6 cellular contexts compared by ENCODE assay signal in genomic region chr19:5621945-5622464, GRCh38. TPM values are rescaled to one million over a fixed set of nuclear protein-coding genes. Genes with fewer than 3 reads are reported as not detected.
DNase-seq lines count a peak whose midpoint lies in the region; ATAC-seq and TF ChIP-seq lines count a peak whose summit lies in the region.

No MANE protein-coding gene starts in this region.

- H3K27me3 Mint-ChIP-seq in activated CD4-positive, alpha-beta T cell treated with anti-CD3 and anti-CD28 coated beads, Interleukin-2, amount 10 ng/mL, durations not matched to agents 24 days and 14 days = peaks cover 3% of the 10 kb centered on the region

- peak overlapping the region; percentile 98 for H3K4me3 ChIP-seq in right atrium auricular region
- peak overlapping the region; percentile 98 to 100 (median 100) for H3K4me3 ChIP-seq in stomach

- H3K4me3 Mint-ChIP-seq in activated CD4-positive, alpha-beta T cell treated with anti-CD3 and anti-CD28 coated beads, Interleukin-2, amount 10 ng/mL, durations not matched to agents 24 days and 14 days = peak overlapping the region; percentile 100

- peak overlapping the region; percentile 97 to 98 for H3K27ac ChIP-seq in right atrium auricular region
- peak overlapping the region; percentile 90 to 98 (median 95) for H3K27ac ChIP-seq in stomach

- H3K27me3 ChIP-seq in right atrium auricular region (no peaks in the 10 kb centered on the region), stomach (no peaks in the 10 kb centered on the region)

- H3K9me3 ChIP-seq in right atrium auricular region = no peaks in the 10 kb centered on the region
- no peaks in the 10 kb centered on the region for H3K9me3 ChIP-seq in stomach

- peaks cover 53% of the 10 kb centered on the region for H3K4me1 Mint-ChIP-seq in activated CD4-positive, alpha-beta T cell treated with anti-CD3 and anti-CD28 coated beads, Interleukin-2, amount 10 ng/mL, durations not matched to agents 24 days and 14 days

- no peak for ATAC-seq in GM18870 (IDR thresholded peaks at IDR 0.05; ENCODE audit: unreplicated experiment)

- WGBS in stomach, 5 donors = 0 to 1% (median 0%) methylated on average over 30 to 35 of the region's 35 CpGs

- no peak for TF ChIP-seq POLR2A in stomach (IDR thresholded peaks at IDR 0.05)

- peaks cover 4% of the 10 kb centered on the region for H3K9me3 Mint-ChIP-seq in activated CD4-positive, alpha-beta T cell treated with anti-CD3 and anti-CD28 coated beads, Interleukin-2, amount 10 ng/mL, durations not matched to agents 24 days and 14 days

- TF ChIP-seq EP300 in stomach (IDR thresholded peaks at IDR 0.05) = no peak

- H3K4me1 ChIP-seq in right atrium auricular region (peaks cover 0 to 64% of the 10 kb centered on the region in 2 donors), stomach (peaks cover 48 to 76% (median 66%) of the 10 kb centered on the region in 4 donors)

- TF ChIP-seq CTCF in right atrium auricular region (IDR thresholded peaks at IDR 0.05) = no peak
- TF ChIP-seq CTCF in stomach (IDR thresholded peaks at IDR 0.05) = no peak

- H3K36me3 Mint-ChIP-seq in activated CD4-positive, alpha-beta T cell treated with anti-CD3 and anti-CD28 coated beads, Interleukin-2, amount 10 ng/mL, durations not matched to agents 24 days and 14 days (ENCODE audit: low read depth) = peaks cover 70% of the 10 kb centered on the region

- H3K36me3 ChIP-seq in right atrium auricular region (peaks cover 46% of the 10 kb centered on the region), stomach (peaks cover 22 to 63% (median 60%) of the 10 kb centered on the region in 4 donors)

- H3K27ac Mint-ChIP-seq in activated CD4-positive, alpha-beta T cell treated with anti-CD3 and anti-CD28 coated beads, Interleukin-2, amount 10 ng/mL, durations not matched to agents 24 days and 14 days = peak overlapping the region; percentile 100

- DNase-seq in GM03348 (ENCODE audit: low spot score) (peak; percentile 28), right atrium auricular region (ENCODE audit: low spot score) (no peak), stomach (no peak), DMS53 treated with DMSO at 0.1 percent for 48 hours (lab: John Stamatoyannopoulos, UW; ENCODE audit: unreplicated experiment) (no peak)
- DNase-seq in activated CD4-positive, alpha-beta T cell treated with anti-CD3 and anti-CD28 coated beads, Interleukin-2, amount 10 ng/mL, durations not matched to agents 24 days and 14 days = peak; percentile 78

- intact Hi-C loops in activated CD4-positive, alpha-beta T cell treated with anti-CD3 and anti-CD28 coated beads, Interleukin-2, amount 10 ng/mL, durations not matched to agents 24 days and 14 days (cut with micrococcal nuclease) = loop anchor here (2.0 to 5.0 kb wide), 3 partner anchors 170 to 831 kb away; partner anchors contain the start of genes DUS3L, FEM1A and VMAC
- intact Hi-C loops in stomach (cut with DNase I; ENCODE audit: low total_unique reads) = no loop called here

RNA-seq across cellular contexts. Expression of gene SAFB2, which starts 0.6 kb away (rescaled TPM):
- total RNA-seq in activated CD4-positive, alpha-beta T cell treated with anti-CD3 and anti-CD28 coated beads, Interleukin-2, amount 10 ng/mL, durations not matched to agents 24 days and 14 days = 97.6 and 101 TPM in 2 replicates
- total RNA-seq in right atrium auricular region (10 to 100 TPM; 16.1 to 26.6 TPM), stomach (100 to 1,000 TPM in 4 of 5 donors, 10 to 100 TPM in 1; 67.2 to 237 (median 126) TPM)
- polyA plus RNA-seq in stomach = 10 to 100 TPM; 38.5 to 49.8 (median 46.6) TPM

RNA-seq across cellular contexts. Expression of gene SAFB, which starts 0.9 kb away (rescaled TPM):
- total RNA-seq in activated CD4-positive, alpha-beta T cell treated with anti-CD3 and anti-CD28 coated beads, Interleukin-2, amount 10 ng/mL, durations not matched to agents 24 days and 14 days = 142 and 143 TPM in 2 replicates
- total RNA-seq in right atrium auricular region (10 to 100 TPM; 31.9 to 32.7 TPM), stomach (100 to 1,000 TPM in 3 of 5 donors, 10 to 100 TPM in 2; 46.1 to 636 (median 195) TPM)
- polyA plus RNA-seq in stomach = 10 to 100 TPM; 33.1 to 46.3 (median 39.0) TPM

RNA-seq across cellular contexts. Expression of gene TINCR, which starts 54.3 kb away (rescaled TPM):
- total RNA-seq in activated CD4-positive, alpha-beta T cell treated with anti-CD3 and anti-CD28 coated beads, Interleukin-2, amount 10 ng/mL, durations not matched to agents 24 days and 14 days = 0.33 and 0.52 TPM in 2 replicates
- total RNA-seq in right atrium auricular region (under 1 TPM in 1 of 2 donors, not detected in 1; 0.59 TPM), stomach (under 1 TPM in 1 of 5 donors, not detected in 4; 0.18 TPM)
- polyA plus RNA-seq in stomach = 10 to 100 TPM in 1 of 3 donors, under 1 TPM in 2; 0.15 to 14.2 (median 0.19) TPM

RNA-seq across cellular contexts. Expression of gene MICOS13, which starts 58.3 kb away (rescaled TPM):
- total RNA-seq in activated CD4-positive, alpha-beta T cell treated with anti-CD3 and anti-CD28 coated beads, Interleukin-2, amount 10 ng/mL, durations not matched to agents 24 days and 14 days = 56.2 and 63.4 TPM in 2 replicates
- total RNA-seq in right atrium auricular region (10 to 100 TPM; 87.7 to 98.8 TPM), stomach (100 to 1,000 TPM in 1 of 5 donors, 10 to 100 TPM in 4; 11.0 to 171 (median 27.5) TPM)
- 100 to 1,000 TPM in 2 of 3 donors, 10 to 100 TPM in 1; 96.7 to 136 (median 121) TPM for polyA plus RNA-seq in stomach

RNA-seq across cellular contexts. Expression of gene HSD11B1L, which starts 58.8 kb away (rescaled TPM):
- total RNA-seq in activated CD4-positive, alpha-beta T cell treated with anti-CD3 and anti-CD28 coated beads, Interleukin-2, amount 10 ng/mL, durations not matched to agents 24 days and 14 days = 2.2 and 2.6 TPM in 2 replicates
- 10 to 100 TPM; 10.3 to 12.6 TPM for total RNA-seq in right atrium auricular region
- 10 to 100 TPM in 1 of 5 donors, 1 to 10 TPM in 3, under 1 TPM in 1; 0.89 to 26.8 (median 2.0) TPM for total RNA-seq in stomach
- polyA plus RNA-seq in stomach = 10 to 100 TPM in 2 of 3 donors, 1 to 10 TPM in 1; 8.9 to 16.5 (median 11.2) TPM

Comparison
In these comparisons a context has a peak if more than half of its experiments do, and no peak if none do; other contexts are left out.
1. DNase-seq: peak in GM03348 (single experiment) and activated CD4-positive, alpha-beta T cell treated with anti-CD3 and anti-CD28 coated beads, Interleukin-2, amount 10 ng/mL, durations not matched to agents 24 days and 14 days (single experiment); none in right atrium auricular region (single experiment), stomach (single experiment) and DMS53 treated with DMSO at 0.1 percent for 48 hours (single experiment).